Comparison of ENCODE assay signal across 19 cellular contexts in the genomic region with DNA sequence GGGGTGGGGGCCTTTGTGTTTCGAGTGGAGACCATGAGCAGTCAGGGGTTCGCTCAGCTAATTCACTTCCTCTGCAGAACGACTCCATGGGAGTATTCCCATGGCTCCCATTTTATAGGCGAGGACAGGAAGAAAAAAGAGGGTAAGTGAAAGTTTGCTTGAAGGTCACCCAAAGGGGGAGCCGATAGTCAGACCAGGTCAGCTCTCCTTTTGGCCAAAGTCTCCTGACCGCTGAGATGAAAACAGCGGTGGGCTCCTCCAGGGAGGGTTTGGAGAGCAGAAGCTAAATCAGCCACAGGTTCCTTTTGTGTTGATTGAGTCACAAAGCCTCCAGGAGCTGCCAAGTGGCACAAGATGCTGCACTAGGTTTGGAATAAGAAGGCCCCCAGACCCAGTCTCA. TPM values are rescaled to one million over a fixed set of nuclear protein-coding genes. Genes with fewer than 3 reads are reported as not detected.
DNase-seq lines count a peak whose midpoint lies in the region; ATAC-seq lines count a peak whose summit lies in the region.
"Had no signal": no experiment of that assay in that cellular context is flagged by ENCODE, and none has a peak within 500 bp of the region (broad histone marks: within the 10 kb centered on the region; RNA-seq: fewer than 3 reads in every experiment).

No MANE protein-coding gene starts in this region.

- H3K79me2 ChIP-seq in ACC112 (ENCODE audit: control insufficient read depth, insufficient read depth, low read length, unreplicated experiment): no peaks in the 10 kb centered on the region

- H3K4me1 ChIP-seq in ACC112 (ENCODE audit: control insufficient read depth, insufficient read depth, low read length, unreplicated experiment) (no peaks in the 10 kb centered on the region), HUES64 (ENCODE audit: insufficient read depth, low read length) (peaks cover 6% of the 10 kb centered on the region; the same call in 1 of the 2 replicates), ectodermal cell (ENCODE audit: control insufficient read depth, insufficient read depth, low read length) (peaks cover 5% of the 10 kb centered on the region)
- H3K4me1 ChIP-seq: colonic mucosa, upper lobe of right lung had no signal

- no peaks in the 10 kb centered on the region for H3K36me3 ChIP-seq in ACC112 (ENCODE audit: insufficient read depth, low read length)
- H3K36me3 ChIP-seq in HUES64 (ENCODE audit: insufficient read depth, low read length): no peaks in the 10 kb centered on the region
- no peaks in the 10 kb centered on the region for H3K36me3 ChIP-seq in ectodermal cell (ENCODE audit: control insufficient read depth, insufficient read depth, low read length)
- H3K36me3 ChIP-seq: colonic mucosa, upper lobe of right lung had no signal

- no peak overlapping the region for H2AFZ ChIP-seq in ACC112 (ENCODE audit: low read length, unreplicated experiment)

- H3K9ac ChIP-seq in HUES64 (ENCODE audit: low read depth, low read length): no peak overlapping the region

- ATAC-seq in left lobe of liver: peak; percentile 64
- ATAC-seq in HG03025 (IDR thresholded peaks at IDR 0.05; ENCODE audit: low FRiP score, unreplicated experiment): no peak
- ATAC-seq in GM21619 (IDR thresholded peaks at IDR 0.05; ENCODE audit: unreplicated experiment): no peak
- ATAC-seq: upper lobe of right lung had no signal

- H3K27me3 ChIP-seq in ACC112 (ENCODE audit: insufficient read depth, low read length): no peaks in the 10 kb centered on the region
- no peaks in the 10 kb centered on the region for H3K27me3 ChIP-seq in HUES64 (ENCODE audit: insufficient read depth, low read length)
- H3K27me3 ChIP-seq in ectodermal cell (ENCODE audit: control insufficient read depth, insufficient read depth, low read length, poor library complexity, severe bottlenecking): no peaks in the 10 kb centered on the region
- H3K27me3 ChIP-seq: colonic mucosa, upper lobe of right lung had no signal

- no peak overlapping the region for H3K4me3 ChIP-seq in ACC112 (ENCODE audit: low read depth, low read length)
- H3K4me3 ChIP-seq in HUES64 (ENCODE audit: low read length): peak overlapping the region; percentile 46
- no peak overlapping the region for H3K4me3 ChIP-seq in ectodermal cell (ENCODE audit: insufficient read depth, low read depth, low read length)
- H3K4me3 ChIP-seq: colonic mucosa, upper lobe of right lung had no signal

- WGBS in HUES64: 41% methylated on average over 7 of the region's 7 CpGs
- WGBS in ectodermal cell, 2 experiments: 49 to 53% methylated on average over 7 of the region's 7 CpGs

- H3K9me3 ChIP-seq in HUES64 (ENCODE audit: insufficient read depth, low read depth, low read length) (peaks cover 9% of the 10 kb centered on the region; the same call in 1 of the 2 replicates), ectodermal cell (ENCODE audit: control insufficient read depth, low read length) (no peaks in the 10 kb centered on the region)
- H3K9me3 ChIP-seq: colonic mucosa, upper lobe of right lung had no signal

- no peak for DNase-seq in left lobe of liver (ENCODE audit: low spot score)
- DNase-seq in stimulated activated CD4-positive, alpha-beta T cell treated with anti-CD3 and anti-CD28 coated beads, Interleukin-4, amount 100 ng/mL, for 4 hours: no peak
- no peak for DNase-seq in DMS 273 (lab: John Stamatoyannopoulos, UW; ENCODE audit: unreplicated experiment)
- DNase-seq: activated CD4-positive, alpha-beta T cell treated with anti-CD3 and anti-CD28 coated beads for 1 hour; activated T-cell treated with anti-CD3 and anti-CD28 coated beads, Interleukin-2, amount 50 U/mL, for 24 hours; colonic mucosa; DMS153; immature natural killer cell; retina; stimulated activated CD4-positive, alpha-beta T cell treated with anti-CD3 and anti-CD28 coated beads, Interleukin-2, amount 100 ng/mL, for 48 hours; SW 1271; upper lobe of right lung had no signal

- H3K27ac ChIP-seq in ACC112 (ENCODE audit: low read depth, low read length) (0 out of 2 replicates have a peak overlapping the region, but pooled peaks have one; percentile 6), HUES64 (ENCODE audit: low read depth, low read length) (peak overlapping the region; percentile 68; the same call in 1 of the 2 replicates), ectodermal cell (ENCODE audit: insufficient read depth, low read depth, low read length, poor library complexity, severe bottlenecking) (peak overlapping the region; percentile 13)
- H3K27ac ChIP-seq: colonic mucosa, upper lobe of right lung had no signal

RNA-seq across cellular contexts. Expression of gene CTAGE1, which starts 34.1 kb away (rescaled TPM):
- polyA plus RNA-seq in HUES64 (2013, experiment 1 of 2): not detected
- polyA plus RNA-seq in HUES64 (2013, experiment 2 of 2): 0.06 TPM
- polyA plus RNA-seq in ectodermal cell (2013, experiment 1 of 4): not detected
- not detected for polyA plus RNA-seq in ectodermal cell (2013, experiment 2 of 4)
- not detected for polyA plus RNA-seq in ectodermal cell (2013, experiment 3 of 4)
- polyA plus RNA-seq in ectodermal cell (2013, experiment 4 of 4): 0.04 TPM
- not detected for total RNA-seq in left lobe of liver
- total RNA-seq: colonic mucosa, upper lobe of right lung had no signal
- polyA plus RNA-seq: adipose tissue, fibroblast of lung, immature natural killer cell had no signal

Comparison
In these comparisons a context has a peak if more than half of its experiments do, and no peak if none do; other contexts are left out.
1. H3K27ac ChIP-seq: peak in every context shown above with its lines; median percentile 68 in HUES64; 13 in ectodermal cell; 6 in ACC112.